1 cellular context compared by ENCODE assay signal in the genomic region with DNA sequence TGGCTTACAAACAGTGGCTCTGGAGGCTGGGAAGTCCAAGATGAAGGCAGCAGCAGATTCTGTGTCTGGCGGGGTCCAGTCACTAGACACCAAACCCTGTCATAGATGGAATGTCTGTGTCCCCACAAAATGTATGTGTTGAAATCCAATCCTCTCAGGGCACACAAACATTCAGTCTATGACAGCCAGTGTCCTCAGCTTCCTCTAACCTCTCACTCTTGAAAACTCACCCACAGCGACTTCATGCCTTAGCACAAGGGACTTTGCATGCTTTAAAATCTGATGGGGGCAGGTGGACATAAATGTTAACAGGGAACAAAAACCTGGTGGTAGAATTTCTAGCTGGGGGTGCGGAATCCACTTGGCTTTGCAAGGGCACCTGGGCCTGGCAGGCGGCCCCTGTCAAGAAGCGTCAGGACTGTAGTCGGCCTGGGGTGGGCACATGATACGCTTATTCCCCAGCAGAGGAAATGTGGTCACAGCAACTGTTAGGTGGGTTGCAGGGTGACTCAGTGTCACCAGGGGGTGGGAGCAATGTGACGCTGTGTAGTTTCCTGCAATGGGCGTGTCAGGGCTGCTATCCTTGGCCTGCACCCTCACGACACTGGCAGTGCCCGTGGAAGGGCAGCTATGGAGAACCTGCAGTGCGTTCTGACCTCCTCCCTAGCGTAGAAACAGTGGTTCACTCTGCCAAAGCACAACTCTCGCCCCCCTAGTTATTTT.
TF ChIP-seq lines count a peak whose summit lies in the region.

No MANE protein-coding gene starts in this region.

TF ChIP-seq in IMR-90, 13 proteins besides CTCF, POLR2A, EP300 and RAD21:
- TF ChIP-seq RFX5 (IDR thresholded peaks at IDR 0.05; ENCODE audit: low read depth, low read length) (no peak), RCOR1 (IDR thresholded peaks at IDR 0.05; ENCODE audit: insufficient replicate concordance, low read length) (no peak), BHLHE40 (IDR thresholded peaks at IDR 0.05; ENCODE audit: low read depth, low read length) (no peak), CEBPB (IDR thresholded peaks at IDR 0.05; ENCODE audit: low read depth, low read length) (no peak), NFE2L2 (IDR thresholded peaks at IDR 0.05; ENCODE audit: low read depth, low read length) (no peak), MXI1 (IDR thresholded peaks at IDR 0.05; ENCODE audit: borderline replicate concordance, low read depth, low read length) (no peak), FOS (IDR thresholded peaks at IDR 0.05; ENCODE audit: low read depth, low read length) (no peak), CHD1 (IDR thresholded peaks at IDR 0.05; ENCODE audit: low read depth, low read length) (no peak), MAZ (IDR thresholded peaks at IDR 0.05; ENCODE audit: borderline replicate concordance, low read depth, low read length) (no peak), MAFK (IDR thresholded peaks at IDR 0.05; ENCODE audit: low read depth, low read length) (no peak), SMC3 (IDR thresholded peaks at IDR 0.05; ENCODE audit: low read depth, low read length) (no peak)
- TF ChIP-seq, protein P1, sequence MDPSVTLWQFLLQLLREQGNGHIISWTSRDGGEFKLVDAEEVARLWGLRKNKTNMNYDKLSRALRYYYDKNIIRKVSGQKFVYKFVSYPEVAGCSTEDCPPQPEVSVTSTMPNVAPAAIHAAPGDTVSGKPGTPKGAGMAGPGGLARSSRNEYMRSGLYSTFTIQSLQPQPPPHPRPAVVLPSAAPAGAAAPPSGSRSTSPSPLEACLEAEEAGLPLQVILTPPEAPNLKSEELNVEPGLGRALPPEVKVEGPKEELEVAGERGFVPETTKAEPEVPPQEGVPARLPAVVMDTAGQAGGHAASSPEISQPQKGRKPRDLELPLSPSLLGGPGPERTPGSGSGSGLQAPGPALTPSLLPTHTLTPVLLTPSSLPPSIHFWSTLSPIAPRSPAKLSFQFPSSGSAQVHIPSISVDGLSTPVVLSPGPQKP (IDR thresholded peaks at IDR 0.05; ENCODE audit: borderline replicate concordance, low read depth, low read length), result no peak
- TF ChIP-seq, protein P2, sequence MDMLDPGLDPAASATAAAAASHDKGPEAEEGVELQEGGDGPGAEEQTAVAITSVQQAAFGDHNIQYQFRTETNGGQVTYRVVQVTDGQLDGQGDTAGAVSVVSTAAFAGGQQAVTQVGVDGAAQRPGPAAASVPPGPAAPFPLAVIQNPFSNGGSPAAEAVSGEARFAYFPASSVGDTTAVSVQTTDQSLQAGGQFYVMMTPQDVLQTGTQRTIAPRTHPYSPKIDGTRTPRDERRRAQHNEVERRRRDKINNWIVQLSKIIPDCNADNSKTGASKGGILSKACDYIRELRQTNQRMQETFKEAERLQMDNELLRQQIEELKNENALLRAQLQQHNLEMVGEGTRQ (IDR thresholded peaks at IDR 0.05; ENCODE audit: low read depth, low read length), result no peak
TF ChIP-seq in IMR-90: peak in this region for 0.
